In genomic region chr7:135889823-135890222, GRCh38 we compare ENCODE assay signal across 22 cellular contexts.
DNase-seq lines count a peak whose midpoint lies in the region; ATAC-seq, FAIRE-seq and TF ChIP-seq lines count a peak whose summit lies in the region.
"Had no signal": no experiment of that assay in that cellular context is flagged by ENCODE, and none has a peak within 500 bp of the region (broad histone marks: within the 10 kb centered on the region; RNA-seq: fewer than 3 reads in every experiment).

No MANE protein-coding gene starts in this region.

- TF ChIP-seq POLR2A in K562 (conservative IDR thresholded peaks at IDR 0.05) (no peak), sigmoid colon (IDR thresholded peaks at IDR 0.05) (no peak)

- no peak overlapping the region for H3K4me3 Mint-ChIP-seq in activated T-cell treated with anti-CD3 and anti-CD28 coated beads, Interleukin-2, amount 50 U/mL, for 24 hours
- H3K4me3 Mint-ChIP-seq: B cell; CD4-positive, alpha-beta T cell; CD8-positive, alpha-beta T cell had no signal

- DNase-seq in K562 (ENCODE audit: extremely low read depth in 1 of 4, low spot score in 3 of 4) (no peak), fibroblast of villous mesenchyme (ENCODE audit: low read depth) (peak; percentile 25), sigmoid colon (no peak), AML-193 (lab: John Stamatoyannopoulos, UW) (no peak), aorta (no peak)
- no peak for DNase-seq in activated T-cell treated with anti-CD3 and anti-CD28 coated beads, Interleukin-2, amount 50 U/mL, for 24 hours
- DNase-seq: 8988T; ACHN; Caco-2; Calu3; CD4-positive, alpha-beta T cell; CD8-positive, alpha-beta T cell; DMS79 treated with DMSO at 0.1 percent for 48 hours; GF-D8 had no signal

- no peaks in the 10 kb centered on the region for H3K36me3 Mint-ChIP-seq in activated T-cell treated with anti-CD3 and anti-CD28 coated beads, Interleukin-2, amount 50 U/mL, for 24 hours (ENCODE audit: low read depth)
- H3K36me3 Mint-ChIP-seq: CD8-positive, alpha-beta T cell had no signal

- intact Hi-C loops in K562 (cut with micrococcal nuclease), result no loop called here
- intact Hi-C loops in sigmoid colon (cut with DNase I), result no loop called here
- intact Hi-C loops in aorta (cut with DNase I), result no loop called here

- POLR2A ChIA-PET in K562 (lab: Yijun Ruan, JAX), result interaction anchor here (0.8 kb wide), 1 partner anchor 607 kb away, joined by 3 read pairs; no protein-coding TSS in a partner anchor

- no peak overlapping the region for H3K4me2 ChIP-seq in K562 (ENCODE audit: insufficient read depth, low read length)
- H3K4me2 ChIP-seq: BLaER1 treated with 17β-estradiol and CSF1 and Interleukin-3, amounts not matched to agents 10 nM and 100 nM had no signal

- H4K20me1 ChIP-seq in K562 (replicated peaks; ENCODE audit: control insufficient read depth, insufficient read depth, low read length), result no peaks in the 10 kb centered on the region
- H4K20me1 ChIP-seq: BLaER1 treated with 17β-estradiol and CSF1 and Interleukin-3, amounts not matched to agents 10 nM and 100 nM had no signal

- H3K27ac ChIP-seq in K562 (ENCODE audit: extremely low read depth, low read depth, low read length) (no peak overlapping the region), sigmoid colon (peak overlapping the region in 1 of 4 donors; percentile 30), aorta (ENCODE audit: low read depth in 1 of 2, low read length in 2 of 2) (no peak overlapping the region)
- H3K27ac ChIP-seq: BLaER1 treated with 17β-estradiol and CSF1 and Interleukin-3, amounts not matched to agents 10 nM and 100 nM; C4-2B had no signal

- ATAC-seq in K562 (no peak), aorta (ENCODE audit: low FRiP score) (no peak)
- ATAC-seq: CD8-positive, alpha-beta T cell had no signal

- 22% methylated on average over 6 of the region's 6 CpGs for WGBS in K562 (ENCODE audit: insufficient coverage, low coverage, missing lambda C conversion rate)
- WGBS in sigmoid colon, 2 donors, result 91 to 93% methylated on average over 6 of the region's 6 CpGs
- 73 to 84% methylated on average over 6 of the region's 6 CpGs for WGBS in aorta, 2 donors

- H3K27ac Mint-ChIP-seq in activated T-cell treated with anti-CD3 and anti-CD28 coated beads, Interleukin-2, amount 50 U/mL, for 24 hours, result no peak overlapping the region
- H3K27ac Mint-ChIP-seq: B cell; CD4-positive, alpha-beta T cell; CD8-positive, alpha-beta T cell had no signal

- H3K27me3 ChIP-seq in K562 (ENCODE audit: control insufficient read depth in 2 of 2, insufficient read depth in 2 of 2, low read length in 2 of 2) (peaks cover 0 to 7% of the 10 kb centered on the region in 2 experiments; a peak in 2 of 5 replicates), sigmoid colon (no peaks in the 10 kb centered on the region), aorta (ENCODE audit: control insufficient read depth in 1 of 2, insufficient read depth in 2 of 2, low read length in 1 of 2) (no peaks in the 10 kb centered on the region)
- H3K27me3 ChIP-seq: BLaER1 treated with 17β-estradiol and CSF1 and Interleukin-3, amounts not matched to agents 10 nM and 100 nM had no signal

- no peaks in the 10 kb centered on the region for H3K9me1 ChIP-seq in K562 (ENCODE audit: control insufficient read depth, insufficient read depth, low read length)

- no peak overlapping the region for H2AFZ ChIP-seq in K562 (ENCODE audit: low read depth, low read length)

- no peak for FAIRE-seq in K562 (lab: Jason Lieb, UNC)
- FAIRE-seq: A204.1, D721Med, G401.6, GM12891, GM19239 had no signal

- H3K36me3 ChIP-seq in K562 (ENCODE audit: control insufficient read depth, insufficient read depth, low read length), result no peaks in the 10 kb centered on the region
- H3K36me3 ChIP-seq in sigmoid colon, result no peaks in the 10 kb centered on the region
- no peaks in the 10 kb centered on the region for H3K36me3 ChIP-seq in aorta (ENCODE audit: control insufficient read depth in 1 of 2, insufficient read depth in 2 of 2, low read length in 1 of 2)
- H3K36me3 ChIP-seq: BLaER1 treated with 17β-estradiol and CSF1 and Interleukin-3, amounts not matched to agents 10 nM and 100 nM had no signal

- TF ChIP-seq EP300 in K562 (IDR thresholded peaks at IDR 0.05; ENCODE audit: low read length) (no peak), sigmoid colon (IDR thresholded peaks at IDR 0.05) (peak in 3 of 4 donors; percentile 58 to 75 (median 73))

- CTCF ChIA-PET in K562 (lab: Yijun Ruan, JAX; ENCODE audit: low intra/inter-chr PET ratio), result no interaction called here

- TF ChIP-seq RAD21 in K562 (CRISPR knock-in tag; conservative IDR thresholded peaks at IDR 0.05 in 1 of 2, IDR thresholded peaks at IDR 0.05 in 1 of 2), result no peak

- no peaks in the 10 kb centered on the region for H3K9me3 Mint-ChIP-seq in activated T-cell treated with anti-CD3 and anti-CD28 coated beads, Interleukin-2, amount 50 U/mL, for 24 hours
- H3K9me3 Mint-ChIP-seq: CD4-positive, alpha-beta T cell; CD8-positive, alpha-beta T cell had no signal

- H3K9me3 ChIP-seq in K562 (replicated peaks; ENCODE audit: control insufficient read depth, insufficient read depth, low read depth, low read length), result no peaks in the 10 kb centered on the region
- no peaks in the 10 kb centered on the region for H3K9me3 ChIP-seq in sigmoid colon
- no peaks in the 10 kb centered on the region for H3K9me3 ChIP-seq in aorta (ENCODE audit: control insufficient read depth, low read length)
- H3K9me3 ChIP-seq: BLaER1 treated with 17β-estradiol and CSF1 and Interleukin-3, amounts not matched to agents 10 nM and 100 nM; Caco-2 had no signal

- TF ChIP-seq CTCF in K562 (IDR thresholded peaks at IDR 0.05 in 2 of 3, conservative IDR thresholded peaks at IDR 0.05 in 1 of 3; ENCODE audit: insufficient read depth in 2 of 3, low read depth in 1 of 3, low read length in 3 of 3) (no peak), fibroblast of villous mesenchyme (IDR thresholded peaks at IDR 0.05; ENCODE audit: insufficient read depth, low read depth, low read length) (no peak), sigmoid colon (IDR thresholded peaks at IDR 0.05) (no peak)

- H3K27me3 Mint-ChIP-seq in activated T-cell treated with anti-CD3 and anti-CD28 coated beads, Interleukin-2, amount 50 U/mL, for 24 hours, result no peaks in the 10 kb centered on the region

- H3K4me1 ChIP-seq in K562 (replicated peaks in 1 of 2; ENCODE audit: control insufficient read depth in 2 of 2, insufficient read depth in 2 of 2, low read length in 2 of 2) (peaks cover 0 to 4% of the 10 kb centered on the region in 2 experiments; a peak in 2 of 5 replicates), sigmoid colon (peaks cover 0 to 17% (median 9%) of the 10 kb centered on the region in 4 donors), aorta (ENCODE audit: control insufficient read depth in 1 of 2, insufficient read depth in 2 of 2, low read length in 2 of 2) (no peaks in the 10 kb centered on the region)
- H3K4me1 ChIP-seq: BLaER1 treated with 17β-estradiol and CSF1 and Interleukin-3, amounts not matched to agents 10 nM and 100 nM had no signal

- H3K79me2 ChIP-seq in K562 (ENCODE audit: control insufficient read depth, insufficient read depth, low read length), result no peaks in the 10 kb centered on the region

- no peak overlapping the region for H3K9ac ChIP-seq in K562 (ENCODE audit: insufficient read depth in 1 of 2, low read depth in 2 of 2, low read length in 2 of 2)
- H3K9ac ChIP-seq: BLaER1 treated with 17β-estradiol and CSF1 and Interleukin-3, amounts not matched to agents 10 nM and 100 nM had no signal

- BruUV-seq in K562 (replicated peaks; lab: Mats Ljungman, UMichigan), result no TSS peak

- in situ Hi-C loops in K562 (cut with MboI), result no loop called here

- no peak overlapping the region for H3K4me3 ChIP-seq in K562
- no peak overlapping the region for H3K4me3 ChIP-seq in fibroblast of villous mesenchyme (ENCODE audit: low read depth, low read length)
- no peak overlapping the region for H3K4me3 ChIP-seq in sigmoid colon
- H3K4me3 ChIP-seq in aorta (ENCODE audit: low read length in 2 of 2), result no peak overlapping the region
- H3K4me3 ChIP-seq: BLaER1 treated with 17β-estradiol and CSF1 and Interleukin-3, amounts not matched to agents 10 nM and 100 nM had no signal

- peaks cover 9% of the 10 kb centered on the region for H3K4me1 Mint-ChIP-seq in activated T-cell treated with anti-CD3 and anti-CD28 coated beads, Interleukin-2, amount 50 U/mL, for 24 hours (ENCODE audit: low read depth)
- H3K4me1 Mint-ChIP-seq: B cell had no signal

TF ChIP-seq in K562, 482 proteins besides CTCF, POLR2A, EP300 and RAD21:
- TF ChIP-seq PBX2 (CRISPR knock-in tag; IDR thresholded peaks at IDR 0.05; ENCODE audit: low read depth) (no peak), PBX2 (tag; conservative IDR thresholded peaks at IDR 0.05; ENCODE audit: low read depth) (peak; percentile 80), ZNF143 (CRISPR knock-in tag; IDR thresholded peaks at IDR 0.05) (no peak), PKNOX1 (IDR thresholded peaks at IDR 0.05) (peak; percentile 55), MED1 (CRISPR knock-in tag; IDR thresholded peaks at IDR 0.05; ENCODE audit: borderline replicate concordance) (no peak), MEIS2 (IDR thresholded peaks at IDR 0.05; ENCODE audit: partially characterized antibody) (peak; percentile 84)
